8 cellular contexts compared by ENCODE assay signal in the genomic region with DNA sequence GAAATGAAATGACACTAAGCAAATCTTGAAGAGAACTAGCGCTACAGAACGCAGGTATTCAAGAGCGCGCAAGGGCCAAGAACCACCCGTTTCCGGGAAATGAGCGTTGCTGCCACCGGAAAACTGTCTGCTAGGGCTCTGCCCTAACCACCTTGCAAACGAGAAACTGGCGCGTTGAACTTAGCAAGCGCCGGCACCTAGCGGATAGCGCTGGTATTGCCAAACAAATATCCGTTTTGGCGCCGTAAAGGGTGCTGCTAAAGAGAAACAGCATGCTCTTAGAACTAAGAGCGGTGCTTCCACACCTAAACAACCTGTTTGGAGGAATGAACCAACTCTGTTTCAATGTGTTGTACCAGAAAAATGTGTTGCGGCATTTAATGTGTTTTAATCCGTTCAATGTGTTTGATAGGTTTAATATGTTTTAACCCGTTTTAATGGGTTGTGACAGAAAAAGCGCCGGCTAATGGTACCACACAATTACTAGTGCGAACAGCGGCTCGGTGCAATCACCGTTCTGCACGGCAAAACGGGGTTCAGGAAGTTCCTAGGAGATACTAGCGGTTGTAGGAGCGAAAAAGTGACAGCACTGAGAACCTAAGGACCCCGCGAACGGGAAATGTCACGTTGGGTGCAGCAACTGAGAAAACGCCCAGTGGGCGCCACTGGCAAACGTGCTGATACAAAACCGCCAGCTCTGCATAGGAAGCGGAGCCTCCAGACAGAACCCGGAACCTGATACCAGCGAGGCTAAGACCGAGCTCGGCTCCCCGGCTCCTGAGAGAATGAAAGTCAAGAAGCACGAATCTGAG. TPM values are rescaled to one million over a fixed set of nuclear protein-coding genes. Genes with fewer than 3 reads are reported as not detected.
DNase-seq lines count a peak whose midpoint lies in the region; ATAC-seq, FAIRE-seq and TF ChIP-seq lines count a peak whose summit lies in the region.

A gene with protein sequence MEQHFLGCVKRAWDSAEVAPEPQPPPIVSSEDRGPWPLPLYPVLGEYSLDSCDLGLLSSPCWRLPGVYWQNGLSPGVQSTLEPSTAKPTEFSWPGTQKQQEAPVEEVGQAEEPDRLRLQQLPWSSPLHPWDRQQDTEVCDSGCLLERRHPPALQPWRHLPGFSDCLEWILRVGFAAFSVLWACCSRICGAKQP (minus strand): TSS at position 33 of the 812 bp plus-strand sequence. CDS start 273 bp downstream, outside the sequence.

- H3K9me3 ChIP-seq in HUES48 (ENCODE audit: control insufficient read depth, insufficient read depth, low read length) (no peaks in the 10 kb centered on the region), NT2/D1 (ENCODE audit: insufficient read depth, low read length) (no peaks in the 10 kb centered on the region)

- H3K9ac ChIP-seq in HUES48 (ENCODE audit: low read depth, low read length) (no peak within 1 kb of the TSS), NT2/D1 (ENCODE audit: insufficient read length, low read depth) (peak within 1 kb of the TSS; percentile 67)

- no peak for FAIRE-seq in D721Med (lab: Jason Lieb, UNC)

- peaks cover 26% of the 10 kb centered on the region for H3K27me3 Mint-ChIP-seq in endothelial cell (ENCODE audit: unreplicated experiment)

- no peaks in the 10 kb centered on the region for H3K9me3 Mint-ChIP-seq in endothelial cell (ENCODE audit: unreplicated experiment)

- H3K36me3 ChIP-seq in HUES48 (ENCODE audit: control insufficient read depth, insufficient read depth, low read length): no peaks in the 10 kb centered on the region
- H3K36me3 ChIP-seq in NT2/D1 (ENCODE audit: insufficient read depth, insufficient read length, low read length): no peaks in the 10 kb centered on the region

- peak within 1 kb of the TSS; percentile 84 for H3K4me3 Mint-ChIP-seq in endothelial cell (ENCODE audit: unreplicated experiment)

- H3K27ac Mint-ChIP-seq in endothelial cell (ENCODE audit: unreplicated experiment): peak within 1 kb of the TSS; percentile 52

- peaks cover 7% of the 10 kb centered on the region for H3K36me3 Mint-ChIP-seq in endothelial cell (ENCODE audit: low read depth, unreplicated experiment)

- H3K4me3 ChIP-seq in HUES48 (ENCODE audit: low read depth, low read length) (peak within 1 kb of the TSS; percentile 51), NT2/D1 (ENCODE audit: insufficient read length, low read depth) (peak within 1 kb of the TSS; percentile 34)

- ATAC-seq in GM21390 (IDR thresholded peaks at IDR 0.05; ENCODE audit: unreplicated experiment): peak; percentile 38

- TF ChIP-seq CTCF in D721Med (IDR thresholded peaks at IDR 0.05; ENCODE audit: insufficient read depth, missing control alignments): peak; percentile 92
- peak; percentile 96 for TF ChIP-seq CTCF in endothelial cell (IDR thresholded peaks at IDR 0.05; ENCODE audit: unreplicated experiment)

- H3K4me1 ChIP-seq in HUES48 (ENCODE audit: control insufficient read depth, insufficient read depth, low read length) (peaks cover 32% of the 10 kb centered on the region), NT2/D1 (ENCODE audit: insufficient read depth, insufficient read length) (no peaks in the 10 kb centered on the region)

- H3K27ac ChIP-seq in HUES48 (ENCODE audit: low read depth, low read length): peak within 1 kb of the TSS; percentile 36

- peaks cover 29% of the 10 kb centered on the region for H3K4me1 Mint-ChIP-seq in endothelial cell (ENCODE audit: unreplicated experiment)

- DNase-seq in D721Med (ENCODE audit: insufficient read length, low spot score) (no peak), NT2/D1 (ENCODE audit: low read depth, low spot score) (peak; percentile 77), endothelial cell (ENCODE audit: low spot score) (peak; percentile 86), mucosa of gallbladder (ENCODE audit: low spot score) (peak; percentile 93)
- peak; percentile 86 for DNase-seq in activated CD8-positive, alpha-beta memory T cell treated with anti-CD3 and anti-CD28 coated beads, Interleukin-2, amount 50 U/mL, for 1 hour (ENCODE audit: extremely low read depth)
- DNase-seq in stimulated activated CD8-positive, alpha-beta memory T cell treated with anti-CD3 and anti-CD28 coated beads, Interleukin-4, amount 100 ng/mL, for 48 hours: peak; percentile 93

- peaks cover 95% of the 10 kb centered on the region for H3K27me3 ChIP-seq in HUES48 (ENCODE audit: control insufficient read depth, insufficient read depth, low read length)
- H3K27me3 ChIP-seq in NT2/D1 (ENCODE audit: insufficient read depth, insufficient read length): peaks cover 77% of the 10 kb centered on the region

RNA-seq across cellular contexts. Expression of the gene that starts here (rescaled TPM):
- total RNA-seq in endothelial cell (ENCODE audit: unreplicated experiment): 1.1 TPM
- total RNA-seq in mucosa of gallbladder: 2.8 TPM
